22 cellular contexts compared by ENCODE assay signal in genomic region chr5:157492886-157493285, GRCh38. TPM values are rescaled to one million over a fixed set of nuclear protein-coding genes. Genes with fewer than 3 reads are reported as not detected.
"Had no signal": no experiment of that assay in that cellular context is flagged by ENCODE, and none has a peak within 500 bp of the region (broad histone marks: within the 10 kb centered on the region; RNA-seq: fewer than 3 reads in every experiment).

No MANE protein-coding gene starts in this region.

- H3K4me2 ChIP-seq: neural progenitor cell, smooth muscle cell had no signal

- H3K4me1 Mint-ChIP-seq: neural progenitor cell had no signal

- ATAC-seq: body of pancreas; foreskin keratinocyte; left lobe of liver; naive thymus-derived CD8-positive, alpha-beta T cell had no signal

- H3K36me3 Mint-ChIP-seq: naive thymus-derived CD8-positive, alpha-beta T cell had no signal

- H3K9me3 Mint-ChIP-seq: activated naive CD4-positive, alpha-beta T cell treated with anti-CD3 and anti-CD28 coated beads, Interleukin-2, amount 10 ng/mL, durations not matched to agents 7 days and 5 days; activated T-cell treated with anti-CD3 and anti-CD28 coated beads, Interleukin-2, amount 50 U/mL, for 24 hours; naive thymus-derived CD8-positive, alpha-beta T cell; neural progenitor cell; type B pancreatic cell had no signal

- H2AFZ ChIP-seq: neural progenitor cell had no signal

- H3K27ac Mint-ChIP-seq: naive thymus-derived CD8-positive, alpha-beta T cell; neural progenitor cell; type B pancreatic cell had no signal

- DNase-seq: activated CD4-positive, alpha-beta T cell treated with anti-CD3 and anti-CD28 coated beads, Interleukin-2, amount 50 U/mL, for 48 hours; activated CD4-positive, CD25-positive, alpha-beta regulatory T cell treated with anti-CD3 and anti-CD28 coated beads, Interleukin-2, amount 50 U/mL, for 72 hours; activated CD8-positive, alpha-beta memory T cell treated with anti-CD3 and anti-CD28 coated beads, Interleukin-2, amount 50 U/mL, for 4 hours; activated naive CD4-positive, alpha-beta T cell treated with anti-CD3 and anti-CD28 coated beads, Interleukin-2, amount 10 ng/mL, durations not matched to agents 7 days and 5 days; activated T-cell treated with anti-CD3 and anti-CD28 coated beads, Interleukin-2, amount 50 U/mL, for 24 hours; body of pancreas; effector memory CD4-positive, alpha-beta T cell; foreskin keratinocyte; naive thymus-derived CD8-positive, alpha-beta T cell; posterior cingulate gyrus; right lobe of liver; stimulated activated CD4-positive, alpha-beta T cell treated with anti-CD3 and anti-CD28 coated beads, Interleukin-15, amount 100 ng/mL, for 24 hours; stimulated activated naive CD4-positive, alpha-beta T cell treated with Interleukin-2 at 50 U/mL for 16 hours had no signal

- H3K4me3 Mint-ChIP-seq: activated naive CD4-positive, alpha-beta T cell treated with anti-CD3 and anti-CD28 coated beads, Interleukin-2, amount 10 ng/mL, durations not matched to agents 7 days and 5 days; activated T-cell treated with anti-CD3 and anti-CD28 coated beads, Interleukin-2, amount 50 U/mL, for 24 hours; naive thymus-derived CD8-positive, alpha-beta T cell; neural progenitor cell; type B pancreatic cell had no signal

- H3K4me1 ChIP-seq: body of pancreas, foreskin keratinocyte, neural progenitor cell, vagina had no signal

- H3K9me3 ChIP-seq: body of pancreas, right lobe of liver, thoracic aorta, vagina had no signal

- H3K27ac ChIP-seq: body of pancreas, cardiac muscle cell, foreskin keratinocyte, neural progenitor cell, right lobe of liver, thoracic aorta, vagina, VCaP had no signal

- H3K27me3 ChIP-seq: body of pancreas, cardiac muscle cell, foreskin keratinocyte, neural progenitor cell, right lobe of liver, vagina had no signal

- H3K27me3 Mint-ChIP-seq: activated naive CD4-positive, alpha-beta T cell treated with anti-CD3 and anti-CD28 coated beads, Interleukin-2, amount 10 ng/mL, durations not matched to agents 7 days and 5 days; activated T-cell treated with anti-CD3 and anti-CD28 coated beads, Interleukin-2, amount 50 U/mL, for 24 hours; naive thymus-derived CD8-positive, alpha-beta T cell; type B pancreatic cell had no signal

- H3K9ac ChIP-seq: neural progenitor cell had no signal

RNA-seq across cellular contexts. Expression of gene NIPAL4, which starts 32.9 kb away (rescaled TPM):
- total RNA-seq: body of pancreas, dermis microvascular lymphatic vessel endothelial cell, left lobe of liver had no signal
- polyA plus RNA-seq: naive thymus-derived CD8-positive, alpha-beta T cell had no signal
